ENCODE assay signal across 23 cellular contexts in the genomic region with DNA sequence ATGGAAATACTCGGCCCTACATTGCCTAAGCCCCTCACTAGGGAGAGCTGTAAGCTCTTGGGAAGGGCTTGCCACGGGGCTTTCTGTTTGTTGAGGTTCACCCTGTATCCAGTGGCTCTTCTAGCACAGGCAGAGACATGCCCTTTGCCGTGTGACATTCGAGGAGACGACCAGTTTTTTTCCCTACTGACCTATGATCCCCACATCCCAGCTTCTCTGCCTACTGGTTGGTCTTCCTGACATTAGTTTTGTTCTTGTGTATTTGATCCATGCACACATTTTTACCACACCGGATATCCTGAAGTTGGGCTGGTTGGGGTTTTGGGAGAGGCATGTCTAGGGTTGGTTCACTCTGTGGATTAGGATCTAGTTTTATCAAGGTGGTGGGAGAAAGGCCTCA.
A peak's percentile ranks its signal among the peaks of the same experiment; 100 is the strongest.
DNase-seq lines count a peak whose midpoint lies in the region; ATAC-seq, FAIRE-seq and TF ChIP-seq lines count a peak whose summit lies in the region.
"Had no signal": no experiment of that assay in that cellular context is flagged by ENCODE, and none has a peak within 500 bp of the region (broad histone marks: within the 10 kb centered on the region; RNA-seq: fewer than 3 reads in every experiment).

No MANE protein-coding gene starts in this region.

- no peaks in the 10 kb centered on the region for H3K9me3 Mint-ChIP-seq in WTC11
- H3K9me3 Mint-ChIP-seq: H9, HFFc6 had no signal

- no peaks in the 10 kb centered on the region for H3K79me2 ChIP-seq in osteoblast (ENCODE audit: insufficient read depth, low read length)

- H3K4me3 ChIP-seq in A549 (no peak overlapping the region), osteoblast (ENCODE audit: insufficient read depth, low read length) (no peak overlapping the region)

- peaks cover 8% of the 10 kb centered on the region; the same call in 1 of the 2 replicates for H3K27me3 Mint-ChIP-seq in WTC11 (ENCODE audit: low read depth)

- H3K27ac ChIP-seq in A549 (peak overlapping the region; percentile 47 to 94; a peak in 5 of 6 replicates), epithelial cell of prostate (peak overlapping the region; percentile 6), osteoblast (ENCODE audit: low read depth, low read length) (no peak overlapping the region)

- TF ChIP-seq CTCF in A549 (IDR thresholded peaks at IDR 0.05) (no peak), WTC11 (IDR thresholded peaks at IDR 0.05) (no peak), osteoblast (IDR thresholded peaks at IDR 0.05; ENCODE audit: extremely low read depth, low read depth, low read length) (no peak)

- DNase-seq in A549 (ENCODE audit: low read depth in 1 of 2, low spot score in 1 of 2) (no peak), WTC11 (ENCODE audit: low spot score) (no peak), epithelial cell of prostate (ENCODE audit: low read depth, low spot score) (no peak), osteoblast (ENCODE audit: insufficient read length, low spot score, missing footprints) (peak; percentile 63), cerebellar nuclear complex (lab: John Stamatoyannopoulos, UW) (no peak), SK-N-DZ (ENCODE audit: low spot score) (no peak)
- DNase-seq in stimulated activated CD4-positive, alpha-beta T cell treated with anti-CD3 and anti-CD28 coated beads, Interleukin-2, amount 100 ng/mL, for 24 hours: no peak
- DNase-seq: 8988T, Calu3, DMS79 treated with DMSO at 0.1 percent for 48 hours, H9, HFFc6, KG1, MM.1S, NCI-H1694, NCI-H2029 treated with DMSO at 0.1 percent for 48 hours, NCI-H2227 treated with DMSO at 0.1 percent for 48 hours, SIG-M5, SK-N-SH had no signal

- H2AFZ ChIP-seq in osteoblast (ENCODE audit: low read length): no peak overlapping the region

- CTCF ChIA-PET in A549 (lab: Yijun Ruan, JAX) (interaction anchor here (0.8 to 1.5 kb wide), 3 partner anchors 14 to 89 kb away, joined by 3 to 8 read pairs (median 4); no protein-coding TSS in a partner anchor), WTC11 (lab: Charles Lee) (interaction anchor here (1.1 to 1.5 kb wide), 2 partner anchors 30 to 159 kb away, joined by 4 read pairs; no protein-coding TSS in a partner anchor)

- peaks cover 2% of the 10 kb centered on the region for H4K20me1 ChIP-seq in osteoblast (ENCODE audit: insufficient read depth, low read length)

- H3K36me3 Mint-ChIP-seq in WTC11: no peaks in the 10 kb centered on the region

- no peak for TF ChIP-seq EP300 in A549 (IDR thresholded peaks at IDR 0.05)

- no peaks in the 10 kb centered on the region for H3K36me3 ChIP-seq in osteoblast (ENCODE audit: insufficient read depth, low read length)

- ATAC-seq in A549 (no peak), WTC11 (peak; percentile 40), GM21423 (IDR thresholded peaks at IDR 0.05; ENCODE audit: unreplicated experiment) (no peak)
- ATAC-seq: Panc1 had no signal

- H3K9me3 ChIP-seq in A549 (no peaks in the 10 kb centered on the region), osteoblast (ENCODE audit: low read depth, low read length) (no peaks in the 10 kb centered on the region)
- H3K9me3 ChIP-seq: SK-N-SH had no signal

- H3K4me2 ChIP-seq in A549 (no peak overlapping the region), osteoblast (ENCODE audit: insufficient read depth, low read length) (no peak overlapping the region)
- H3K4me2 ChIP-seq: SK-N-SH had no signal

- H3K27ac Mint-ChIP-seq in WTC11: no peak overlapping the region
- H3K27ac Mint-ChIP-seq: HFFc6 had no signal

- no peak for TF ChIP-seq RAD21 in A549 (conservative IDR thresholded peaks at IDR 0.05 in 1 of 2, IDR thresholded peaks at IDR 0.05 in 1 of 2)

- TF ChIP-seq POLR2A in A549 (IDR thresholded peaks at IDR 0.05; ENCODE audit: low read length): no peak

- POLR2A ChIA-PET in A549 (lab: Yijun Ruan, JAX) (no interaction called here), WTC11 (lab: Charles Lee) (no interaction called here)

- H3K27me3 ChIP-seq in osteoblast (ENCODE audit: insufficient read depth, low read length): no peaks in the 10 kb centered on the region

- H3K4me1 ChIP-seq in A549: peaks cover 92% of the 10 kb centered on the region
- H3K4me1 ChIP-seq in osteoblast (ENCODE audit: insufficient read depth, low read length): peaks cover 23% of the 10 kb centered on the region

- WGBS in A549 (ENCODE audit: missing lambda C conversion rate): 88% methylated on average over 6 of the region's 6 CpGs

- no peak overlapping the region for H3K4me3 Mint-ChIP-seq in WTC11
- H3K4me3 Mint-ChIP-seq: H9, HFFc6 had no signal

- FAIRE-seq in A549 (lab: Jason Lieb, UNC): no peak
- FAIRE-seq: GM12892, GM19239 had no signal

- H3K4me1 Mint-ChIP-seq in WTC11: peaks cover 53% of the 10 kb centered on the region

TF ChIP-seq in A549, 52 proteins besides CTCF, POLR2A, EP300 and RAD21:
- TF ChIP-seq TP53 (CRISPR knock-in tag; IDR thresholded peaks at IDR 0.05) (no peak), MYC (IDR thresholded peaks at IDR 0.05; ENCODE audit: borderline replicate concordance, low read length) (no peak), CHD2 (IDR thresholded peaks at IDR 0.05; ENCODE audit: low read length, partially characterized antibody) (no peak), SREBF2 (IDR thresholded peaks at IDR 0.05) (no peak), RNF2 (IDR thresholded peaks at IDR 0.05; ENCODE audit: borderline replicate concordance, low read depth) (no peak), RARB (CRISPR knock-in tag; IDR thresholded peaks at IDR 0.05) (no peak), HES2 (IDR thresholded peaks at IDR 0.05) (no peak), CBX2 (IDR thresholded peaks at IDR 0.05; ENCODE audit: borderline replicate concordance, low read depth) (no peak), FOSB (CRISPR knock-in tag; IDR thresholded peaks at IDR 0.05) (no peak), FOSL2 (IDR thresholded peaks at IDR 0.05) (no peak), FOSL2 (CRISPR knock-in tag; IDR thresholded peaks at IDR 0.05) (no peak), HEYL (CRISPR knock-in tag; IDR thresholded peaks at IDR 0.05) (no peak)
- TF ChIP-seq, protein P1, sequence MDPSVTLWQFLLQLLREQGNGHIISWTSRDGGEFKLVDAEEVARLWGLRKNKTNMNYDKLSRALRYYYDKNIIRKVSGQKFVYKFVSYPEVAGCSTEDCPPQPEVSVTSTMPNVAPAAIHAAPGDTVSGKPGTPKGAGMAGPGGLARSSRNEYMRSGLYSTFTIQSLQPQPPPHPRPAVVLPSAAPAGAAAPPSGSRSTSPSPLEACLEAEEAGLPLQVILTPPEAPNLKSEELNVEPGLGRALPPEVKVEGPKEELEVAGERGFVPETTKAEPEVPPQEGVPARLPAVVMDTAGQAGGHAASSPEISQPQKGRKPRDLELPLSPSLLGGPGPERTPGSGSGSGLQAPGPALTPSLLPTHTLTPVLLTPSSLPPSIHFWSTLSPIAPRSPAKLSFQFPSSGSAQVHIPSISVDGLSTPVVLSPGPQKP (IDR thresholded peaks at IDR 0.05; ENCODE audit: low read depth, low read length): no peak

TF ChIP-seq in WTC11, 78 proteins besides CTCF, POLR2A, EP300 and RAD21 (continues in another document):
- TF ChIP-seq ETV6 (CRISPR knock-in tag; IDR thresholded peaks at IDR 0.05) (no peak), IRF1 (CRISPR knock-in tag; IDR thresholded peaks at IDR 0.05) (no peak), ZBTB43 (CRISPR knock-in tag; IDR thresholded peaks at IDR 0.05) (no peak), ELF4 (CRISPR knock-in tag; IDR thresholded peaks at IDR 0.05; ENCODE audit: low read depth) (no peak), ZNF219 (CRISPR knock-in tag; IDR thresholded peaks at IDR 0.05; ENCODE audit: borderline replicate concordance) (no peak), KAT7 (CRISPR knock-in tag; IDR thresholded peaks at IDR 0.05; ENCODE audit: borderline replicate concordance) (no peak), IRF2 (CRISPR knock-in tag; IDR thresholded peaks at IDR 0.05; ENCODE audit: borderline replicate concordance, low read depth) (no peak), EMX1 (CRISPR knock-in tag; IDR thresholded peaks at IDR 0.05) (no peak), NR3C1 (CRISPR knock-in tag; conservative IDR thresholded peaks at IDR 0.05; ENCODE audit: low read depth) (no peak), FOXJ3 (CRISPR knock-in tag; IDR thresholded peaks at IDR 0.05; ENCODE audit: borderline replicate concordance) (no peak), ZNF416 (CRISPR knock-in tag; IDR thresholded peaks at IDR 0.05) (no peak), TEAD1 (CRISPR knock-in tag; IDR thresholded peaks at IDR 0.05) (no peak)
- TF ChIP-seq, protein P2, sequence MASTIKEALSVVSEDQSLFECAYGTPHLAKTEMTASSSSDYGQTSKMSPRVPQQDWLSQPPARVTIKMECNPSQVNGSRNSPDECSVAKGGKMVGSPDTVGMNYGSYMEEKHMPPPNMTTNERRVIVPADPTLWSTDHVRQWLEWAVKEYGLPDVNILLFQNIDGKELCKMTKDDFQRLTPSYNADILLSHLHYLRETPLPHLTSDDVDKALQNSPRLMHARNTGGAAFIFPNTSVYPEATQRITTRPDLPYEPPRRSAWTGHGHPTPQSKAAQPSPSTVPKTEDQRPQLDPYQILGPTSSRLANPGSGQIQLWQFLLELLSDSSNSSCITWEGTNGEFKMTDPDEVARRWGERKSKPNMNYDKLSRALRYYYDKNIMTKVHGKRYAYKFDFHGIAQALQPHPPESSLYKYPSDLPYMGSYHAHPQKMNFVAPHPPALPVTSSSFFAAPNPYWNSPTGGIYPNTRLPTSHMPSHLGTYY (CRISPR knock-in tag; IDR thresholded peaks at IDR 0.05): no peak
